In genomic region chr10:52466464-52466863, GRCh38 we compare ENCODE assay signal across 17 cellular contexts.
DNase-seq lines count a peak whose midpoint lies in the region; ATAC-seq and TF ChIP-seq lines count a peak whose summit lies in the region.
"Had no signal": no experiment of that assay in that cellular context is flagged by ENCODE, and none has a peak within 500 bp of the region (broad histone marks: within the 10 kb centered on the region; RNA-seq: fewer than 3 reads in every experiment).

No MANE protein-coding gene starts in this region.

- no peak overlapping the region for H3K4ac ChIP-seq in IMR-90 (ENCODE audit: low read depth, low read length)

- POLR2A ChIA-PET in IMR-90 (lab: Charles Lee; ENCODE audit: unreplicated experiment): no interaction called here

- H3K56ac ChIP-seq in IMR-90 (ENCODE audit: extremely low read depth, insufficient read depth, low read length): no peak overlapping the region

- no peak for TF ChIP-seq CTCF in IMR-90 (conservative IDR thresholded peaks at IDR 0.05; ENCODE audit: low read depth, low read length)
- no peak for TF ChIP-seq CTCF in esophagus squamous epithelium (IDR thresholded peaks at IDR 0.05)
- TF ChIP-seq CTCF in uterus (IDR thresholded peaks at IDR 0.05): no peak

- CTCF ChIA-PET in IMR-90 (lab: Yijun Ruan, JAX): no interaction called here

- peak overlapping the region; percentile 56; the same call in 1 of the 3 replicates for H2BK15ac ChIP-seq in IMR-90 (ENCODE audit: low read depth, low read length)

- in situ Hi-C loops in IMR-90 (cut with MboI; ENCODE audit: low sequenced_read_pairs): no loop called here

- no peaks in the 10 kb centered on the region for H4K20me1 ChIP-seq in IMR-90 (ENCODE audit: insufficient read depth, low read length)

- H3K4me1 ChIP-seq in IMR-90 (ENCODE audit: control insufficient read depth, insufficient read depth, low read length) (peaks cover 4% of the 10 kb centered on the region; the same call in 1 of the 2 replicates), esophagus squamous epithelium (no peaks in the 10 kb centered on the region), uterus (no peaks in the 10 kb centered on the region)
- H3K4me1 ChIP-seq: body of pancreas, parathyroid adenoma had no signal

- no peak overlapping the region for H2AK9ac ChIP-seq in IMR-90 (replicated peaks; ENCODE audit: low read depth, low read length, poor library complexity)

- H3K79me1 ChIP-seq in IMR-90 (ENCODE audit: low read depth in 1 of 2, low read length in 2 of 2): no peaks in the 10 kb centered on the region

- no peak for TF ChIP-seq RAD21 in IMR-90 (IDR thresholded peaks at IDR 0.05; ENCODE audit: low read length)

- H4K91ac ChIP-seq in IMR-90 (ENCODE audit: insufficient read depth, low read depth, low read length): peak overlapping the region; percentile 54

- peak overlapping the region; percentile 33; the same call in 1 of the 2 replicates for H2BK120ac ChIP-seq in IMR-90 (ENCODE audit: low read depth, low read length)

- no peak overlapping the region for H3K14ac ChIP-seq in IMR-90 (replicated peaks; ENCODE audit: low read depth, low read length)

- H4K5ac ChIP-seq in IMR-90 (ENCODE audit: low read depth, low read length): no peak overlapping the region; the same call in 1 of the 2 replicates

- H3K27me3 ChIP-seq in IMR-90 (ENCODE audit: control insufficient read depth, insufficient read depth, low read length) (no peaks in the 10 kb centered on the region), esophagus squamous epithelium (no peaks in the 10 kb centered on the region), uterus (no peaks in the 10 kb centered on the region)
- H3K27me3 ChIP-seq: body of pancreas, hepatocyte had no signal

- no peak overlapping the region for H2AK5ac ChIP-seq in IMR-90 (ENCODE audit: low read depth, low read length)

- dilution Hi-C loops in IMR-90 (cut with HindIII; ENCODE audit: low sequenced_read_pairs, unreplicated experiment): no loop called here

- intact Hi-C loops in IMR-90 (cut with micrococcal nuclease) (no loop called here), esophagus squamous epithelium (cut with DNase I) (no loop called here), uterus (cut with DNase I; ENCODE audit: low total_unique reads) (no loop called here)

- H3K27ac ChIP-seq in IMR-90 (ENCODE audit: insufficient read depth, low read length): no peak overlapping the region
- no peak overlapping the region for H3K27ac ChIP-seq in esophagus squamous epithelium
- H3K27ac ChIP-seq in uterus: no peak overlapping the region
- H3K27ac ChIP-seq: body of pancreas, hepatocyte, parathyroid adenoma had no signal

- no peaks in the 10 kb centered on the region for H3K9me1 ChIP-seq in IMR-90 (ENCODE audit: insufficient read depth, low read length)

- H3K36me3 ChIP-seq in IMR-90 (ENCODE audit: control insufficient read depth, insufficient read depth, low read length) (no peaks in the 10 kb centered on the region), esophagus squamous epithelium (no peaks in the 10 kb centered on the region), uterus (no peaks in the 10 kb centered on the region)

- no CpG with 5 or more reads among the region's 5 CpGs for WGBS in IMR-90 (ENCODE audit: extremely low coverage in 2 of 2, insufficient read length in 1 of 2), 2 experiments
- WGBS in esophagus squamous epithelium, 2 donors: 24 to 55% methylated on average over 2 to 3 of the region's 5 CpGs

- peak overlapping the region; percentile 65 for H2AFZ ChIP-seq in IMR-90 (replicated peaks; ENCODE audit: low read length, poor library complexity)
- H2AFZ ChIP-seq: hepatocyte, parathyroid adenoma had no signal

- no peak overlapping the region for H3K9ac ChIP-seq in IMR-90 (ENCODE audit: low read depth, low read length)
- H3K9ac ChIP-seq: parathyroid adenoma had no signal

- no peak overlapping the region for H2BK5ac ChIP-seq in IMR-90 (ENCODE audit: low read depth, low read length, poor library complexity, severe bottlenecking)

- H3K9me3 ChIP-seq in IMR-90 (ENCODE audit: control insufficient read depth, insufficient read depth, low read length): no peaks in the 10 kb centered on the region
- H3K9me3 ChIP-seq in esophagus squamous epithelium: no peaks in the 10 kb centered on the region
- no peaks in the 10 kb centered on the region for H3K9me3 ChIP-seq in uterus
- H3K9me3 ChIP-seq: body of pancreas had no signal

- DNase-seq in AG20443 (ENCODE audit: low spot score): peak; percentile 39
- no peak for DNase-seq in IMR-90
- DNase-seq in glomerular visceral epithelial cell (ENCODE audit: extremely low spot score): peak; percentile 30
- DNase-seq in esophagus squamous epithelium (lab: John Stamatoyannopoulos, UW): no peak
- DNase-seq in NCI-H748 (lab: John Stamatoyannopoulos, UW; ENCODE audit: unreplicated experiment): no peak
- DNase-seq in uterus: no peak
- DNase-seq in D341Med (ENCODE audit: low spot score): no peak
- DNase-seq: activated CD4-positive, alpha-beta T cell treated with anti-CD3 and anti-CD28 coated beads, Interleukin-2, amount 10 ng/mL, durations not matched to agents 7 days and 5 days; body of pancreas; NCI-H1694; NK-92 treated with Interleukin-12 subunit alpha and Interleukin-12 subunit beta, amount 100 ng/mL, for 24 hours; stimulated activated CD4-positive, alpha-beta T cell treated with anti-CD3 and anti-CD28 coated beads, Interleukin-2, amount 100 ng/mL, for 24 hours; stimulated activated naive CD4-positive, alpha-beta T cell treated with Interleukin-2 at 50 U/mL for 16 hours had no signal

- H3K4me2 ChIP-seq in IMR-90 (ENCODE audit: low read depth, low read length): no peak overlapping the region
- H3K4me2 ChIP-seq: hepatocyte had no signal

- H4K8ac ChIP-seq in IMR-90 (ENCODE audit: low read depth in 2 of 2, low read length in 2 of 2): peak overlapping the region; percentile 36 to 70; a peak in 1 of 4 replicates

- ATAC-seq in GM19324 (IDR thresholded peaks at IDR 0.05; ENCODE audit: low FRiP score, unreplicated experiment): peak; percentile 43
- no peak for ATAC-seq in IMR-90 (ENCODE audit: low read depth)
- ATAC-seq: body of pancreas had no signal

- H3K4me3 ChIP-seq in IMR-90 (ENCODE audit: insufficient read depth, low read depth, low read length): no peak overlapping the region
- no peak overlapping the region for H3K4me3 ChIP-seq in esophagus squamous epithelium
- H3K4me3 ChIP-seq in uterus: no peak overlapping the region
- H3K4me3 ChIP-seq: body of pancreas, hepatocyte, lung had no signal

- H2BK20ac ChIP-seq in IMR-90 (ENCODE audit: low read depth, low read length): no peak overlapping the region

- no TSS peak for BruUV-seq in IMR-90 (replicated peaks; lab: Mats Ljungman, UMichigan)

- no peak for TF ChIP-seq POLR2A in IMR-90 (IDR thresholded peaks at IDR 0.05; ENCODE audit: low read depth, low read length)
- TF ChIP-seq POLR2A in esophagus squamous epithelium (IDR thresholded peaks at IDR 0.05): no peak
- TF ChIP-seq POLR2A in uterus (IDR thresholded peaks at IDR 0.05): no peak

- no peak overlapping the region; the same call in 1 of the 2 replicates for H3K18ac ChIP-seq in IMR-90 (ENCODE audit: low read depth, low read length)

- H3K23ac ChIP-seq in IMR-90 (ENCODE audit: low read depth, low read length): no peak overlapping the region

TF ChIP-seq in IMR-90, 13 proteins besides CTCF, POLR2A, EP300 and RAD21:
- TF ChIP-seq MXI1 (IDR thresholded peaks at IDR 0.05; ENCODE audit: borderline replicate concordance, low read depth, low read length) (no peak), RCOR1 (IDR thresholded peaks at IDR 0.05; ENCODE audit: insufficient replicate concordance, low read length) (no peak), FOS (IDR thresholded peaks at IDR 0.05; ENCODE audit: low read depth, low read length) (no peak), MAZ (IDR thresholded peaks at IDR 0.05; ENCODE audit: borderline replicate concordance, low read depth, low read length) (no peak), MAFK (IDR thresholded peaks at IDR 0.05; ENCODE audit: low read depth, low read length) (no peak), SMC3 (IDR thresholded peaks at IDR 0.05; ENCODE audit: low read depth, low read length) (no peak), BHLHE40 (IDR thresholded peaks at IDR 0.05; ENCODE audit: low read depth, low read length) (no peak), RFX5 (IDR thresholded peaks at IDR 0.05; ENCODE audit: low read depth, low read length) (no peak), CEBPB (IDR thresholded peaks at IDR 0.05; ENCODE audit: low read depth, low read length) (no peak)

Comparison
In these comparisons a context has a peak if more than half of its experiments do, and no peak if none do; other contexts are left out.
1. DNase-seq: peak in AG20443 (single experiment) and glomerular visceral epithelial cell (single experiment); none in IMR-90 (single experiment), esophagus squamous epithelium (single experiment), NCI-H748 (single experiment), uterus (0 of 2) and D341Med (single experiment).